ENCODE assay signal across 9 cellular contexts in the genomic region with DNA sequence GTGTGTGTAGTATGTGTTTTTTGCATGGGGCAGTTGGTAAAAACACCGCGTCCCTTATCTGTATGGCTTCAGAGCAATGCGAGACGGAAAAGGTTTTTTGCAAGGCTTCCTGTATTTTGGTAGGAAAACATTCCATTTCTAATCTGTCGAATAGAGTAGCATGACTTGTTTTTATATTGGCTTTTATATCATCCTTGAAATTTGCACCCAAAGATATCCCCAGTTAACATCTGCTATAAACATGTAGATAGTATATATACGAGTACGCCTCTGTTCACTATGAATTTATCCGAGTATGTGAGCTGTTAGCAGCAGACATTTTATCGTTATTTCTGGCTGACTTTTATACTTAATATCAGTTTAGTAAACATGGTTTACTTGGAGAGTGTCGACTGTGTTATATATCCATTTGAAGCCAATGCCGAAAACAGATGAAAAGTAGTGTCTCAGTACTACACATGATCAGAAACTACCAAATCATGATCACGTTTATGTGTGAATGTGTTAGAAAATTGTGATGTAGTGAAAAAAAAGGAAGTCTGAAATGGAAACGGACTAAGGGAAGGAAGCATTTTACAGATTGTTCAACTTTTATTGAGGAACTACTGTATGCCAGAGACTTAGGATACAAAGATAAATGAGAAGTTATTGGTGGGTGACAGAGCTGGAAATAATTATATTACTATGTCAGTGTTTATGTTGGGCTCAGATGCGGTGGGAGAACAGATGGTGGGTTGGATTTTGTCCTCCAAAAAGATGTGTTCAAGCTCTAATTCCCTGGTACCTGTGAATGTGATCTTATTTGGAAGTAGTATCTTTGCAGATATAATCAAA. TPM values are rescaled to one million over a fixed set of nuclear protein-coding genes. Genes with fewer than 3 reads are reported as not detected.
DNase-seq lines count a peak whose midpoint lies in the region; ATAC-seq and TF ChIP-seq lines count a peak whose summit lies in the region.
"Had no signal": no experiment of that assay in that cellular context is flagged by ENCODE, and none has a peak within 500 bp of the region (broad histone marks: within the 10 kb centered on the region; RNA-seq: fewer than 3 reads in every experiment).

No MANE protein-coding gene starts in this region.

- H3K27me3 ChIP-seq in testis: no peaks in the 10 kb centered on the region

- no peaks in the 10 kb centered on the region for H3K9me3 ChIP-seq in testis

- ATAC-seq in left lobe of liver (no peak), HG02885 (IDR thresholded peaks at IDR 0.05; ENCODE audit: poor library complexity, unreplicated experiment) (no peak)

- 3 to 4% methylated on average over 14 of the region's 14 CpGs for WGBS in testis, 2 donors

- intact Hi-C loops in testis (cut with DNase I; ENCODE audit: low total_unique reads): no loop called here

- H3K4me1 ChIP-seq in testis: peaks cover 25% of the 10 kb centered on the region

- H3K4me3 ChIP-seq in iPS-11a (ENCODE audit: low read depth, low read length): peak overlapping the region; percentile 84
- peak overlapping the region; percentile 67 to 94 for H3K4me3 ChIP-seq in testis

- no peak for TF ChIP-seq CTCF in testis (IDR thresholded peaks at IDR 0.05)

- no peak for TF ChIP-seq POLR2A in testis (IDR thresholded peaks at IDR 0.05)

- no peaks in the 10 kb centered on the region for H3K36me3 ChIP-seq in testis (ENCODE audit: low read depth, missing control alignments)

- peak overlapping the region; percentile 94 to 98 for H3K27ac ChIP-seq in testis

- peak; percentile 47 for DNase-seq in DMS79 treated with DMSO at 0.1 percent for 48 hours (lab: John Stamatoyannopoulos, UW)
- no peak for DNase-seq in DMS79 (lab: John Stamatoyannopoulos, UW)
- peak; percentile 71 for DNase-seq in SKM-1 treated with dmso at 0.1 percent for 144 hours (lab: John Stamatoyannopoulos, UW; ENCODE audit: unreplicated experiment)
- no peak for DNase-seq in testis
- DNase-seq in stimulated activated CD4-positive, alpha-beta T cell treated with anti-CD3 and anti-CD28 coated beads, Interleukin-1b, Interleukin-23, amount 100 ng/mL, for 48 hours: no peak
- no peak for DNase-seq in left lobe of liver (ENCODE audit: low spot score)
- DNase-seq: NCI-H774 had no signal

RNA-seq across cellular contexts. Expression of gene LEPR, which starts 1.1 kb away (rescaled TPM):
- total RNA-seq in testis (1 to 10 TPM; 8.5 to 9.1 TPM), left lobe of liver (51.9 TPM)
- 4.9 TPM for polyA plus RNA-seq in testis (ENCODE audit: insufficient read depth, low read depth, low replicate concordance)

RNA-seq across cellular contexts. Expression of gene LEPROT, which starts 1.1 kb away (rescaled TPM):
- total RNA-seq in testis (10 to 100 TPM; 55.0 to 58.0 TPM), left lobe of liver (33.1 TPM)
- polyA plus RNA-seq in testis (ENCODE audit: insufficient read depth, low read depth, low replicate concordance): 38.0 TPM

Comparison
In these comparisons a context has a peak if more than half of its experiments do, and no peak if none do; other contexts are left out.
1. DNase-seq: peak in DMS79 treated with DMSO at 0.1 percent for 48 hours (single experiment) and SKM-1 treated with dmso at 0.1 percent for 144 hours (single experiment); none in DMS79 (single experiment), testis (single experiment), stimulated activated CD4-positive, alpha-beta T cell treated with anti-CD3 and anti-CD28 coated beads, Interleukin-1b, Interleukin-23, amount 100 ng/mL, for 48 hours (single experiment) and left lobe of liver (single experiment).